ENCODE assay signal across 20 cellular contexts in the genomic region with DNA sequence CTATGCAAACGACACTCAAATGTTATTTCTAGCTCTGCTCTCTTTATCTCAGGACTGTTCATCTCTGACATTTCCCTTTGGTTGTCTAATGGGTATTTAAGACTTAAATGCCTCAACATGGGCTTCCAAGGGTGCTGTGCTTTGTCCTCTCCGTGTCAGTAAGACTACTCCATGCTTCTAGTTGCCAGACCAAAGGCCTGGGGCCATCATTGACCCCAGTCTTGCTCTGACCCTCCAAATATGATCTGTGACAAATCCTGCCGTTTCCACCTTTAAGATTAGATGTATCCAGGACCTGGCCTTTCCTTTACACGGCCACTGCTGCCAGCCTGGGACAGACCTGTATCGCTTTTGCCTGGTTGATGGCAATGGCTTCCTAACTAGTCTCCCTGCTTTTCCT.
"Had no signal": no experiment of that assay in that cellular context is flagged by ENCODE, and none has a peak within 500 bp of the region (broad histone marks: within the 10 kb centered on the region; RNA-seq: fewer than 3 reads in every experiment).

No MANE protein-coding gene starts in this region.

- H3K36me3 Mint-ChIP-seq: IgD-negative memory B cell had no signal

- H3K4me2 ChIP-seq: KMS-11 had no signal

- H3K4me3 Mint-ChIP-seq: IgD-negative memory B cell had no signal

- H3K9ac ChIP-seq: KMS-11 had no signal

- H3K36me3 ChIP-seq: SJCRH30 had no signal

- ATAC-seq: HepG2, K562, Panc1, SK-N-SH treated with all-trans-retinoic acid at 6 μM for 48 hours had no signal

- H3K9me3 Mint-ChIP-seq: IgD-negative memory B cell had no signal

- H3K27me3 ChIP-seq: SJCRH30 had no signal

- H3K9me3 ChIP-seq: SJCRH30 had no signal

- H3K27ac ChIP-seq: KMS-11, RWPE1, SJCRH30 had no signal

- H3K27me3 Mint-ChIP-seq: IgD-negative memory B cell had no signal

- DNase-seq: Kasumi-1, MM.1S, NCI-H1092 treated with DMSO at 0.1 percent for 48 hours, NCI-H1436, NCI-H1694, NCI-H187 treated with DMSO at 0.1 percent for 48 hours, NCI-H2029 treated with DMSO at 0.1 percent for 48 hours, NCI-H2171 treated with DMSO at 0.1 percent for 48 hours, NCI-H524, NCI-H526 treated with DMSO at 0.1 percent for 48 hours, NCI-H748 treated with DMSO at 0.1 percent for 48 hours, SHP77, SJCRH30 had no signal

- H3K27ac Mint-ChIP-seq: IgD-negative memory B cell had no signal

- H3K4me3 ChIP-seq: K562, SJCRH30 had no signal
